ENCODE assay signal across 8 cellular contexts in the genomic region with DNA sequence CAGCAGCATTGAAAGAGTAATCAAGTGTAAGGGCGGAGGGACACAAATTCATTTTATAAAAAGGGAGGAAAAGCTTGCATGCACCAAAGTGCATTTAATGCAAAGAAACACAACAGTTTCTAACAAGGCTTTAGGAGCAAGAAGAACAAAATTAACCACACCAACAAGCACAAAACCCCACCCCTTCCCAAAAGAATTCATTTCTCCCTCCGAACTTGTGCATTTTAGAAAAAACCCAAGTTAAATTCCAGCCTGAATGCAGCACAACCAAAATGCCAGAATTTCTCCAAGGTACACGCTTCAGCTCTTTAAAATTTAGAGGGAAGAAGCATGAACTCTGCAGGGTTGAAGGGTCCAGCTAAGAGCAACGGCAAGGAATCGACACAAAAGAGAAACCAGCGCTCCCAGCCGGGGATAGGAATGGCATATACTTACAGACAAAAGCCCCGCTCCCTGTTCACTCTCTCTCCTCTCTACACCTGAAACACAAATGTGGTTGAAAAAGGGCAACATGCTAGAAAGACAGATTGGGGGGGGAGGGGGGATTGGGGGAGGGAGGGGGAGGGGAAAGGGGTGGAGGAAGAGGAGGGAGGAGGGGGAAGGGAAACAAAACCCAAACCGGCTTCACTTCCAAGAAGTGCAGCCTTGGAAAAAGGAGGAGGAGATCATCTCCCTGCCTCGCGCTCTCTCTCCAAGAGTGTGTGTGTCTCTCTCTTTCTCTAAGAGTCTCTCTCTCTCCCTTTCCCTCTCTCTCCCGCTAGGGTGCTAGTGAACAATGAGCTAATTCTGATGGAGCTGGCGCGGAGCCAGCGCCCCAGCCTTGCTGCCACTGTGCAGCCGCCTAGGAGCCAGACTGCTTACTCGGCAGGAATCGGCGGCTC. TPM values are rescaled to one million over a fixed set of nuclear protein-coding genes. Genes with fewer than 3 reads are reported as not detected.
A peak's percentile ranks its signal among the peaks of the same experiment; 100 is the strongest.
DNase-seq lines count a peak whose midpoint lies in the region; ATAC-seq and TF ChIP-seq lines count a peak whose summit lies in the region.

A gene with protein sequence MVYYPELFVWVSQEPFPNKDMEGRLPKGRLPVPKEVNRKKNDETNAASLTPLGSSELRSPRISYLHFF (minus strand): TSS at position 494 of the 881 bp plus-strand sequence. CDS start 1,422 bp downstream, outside the sequence.

- intact Hi-C loops in prostate gland (cut with DNase I) (loop anchor here (2.0 to 10.0 kb wide), 5 partner anchors 14 to 388 kb away; partner anchors contain the start of gene STARD4), aorta (cut with DNase I) (loop anchor here in 1 of 2 donors (5.0 to 10.0 kb wide), 5 partner anchors 100 to 948 kb away; no protein-coding TSS in a partner anchor)

- peak; percentile 12 for TF ChIP-seq POLR2A in prostate gland (IDR thresholded peaks at IDR 0.05)

- H3K27me3 ChIP-seq in right atrium auricular region (no peaks in the 10 kb centered on the region), prostate gland (replicated peaks; ENCODE audit: insufficient read depth) (no peaks in the 10 kb centered on the region), aorta (ENCODE audit: control insufficient read depth in 1 of 2, insufficient read depth in 2 of 2, low read length in 1 of 2) (no peaks in the 10 kb centered on the region)

- H3K27ac ChIP-seq in angular gyrus (ENCODE audit: low read depth, low read length) (peak within 1 kb of the TSS; percentile 77), right atrium auricular region (peak within 1 kb of the TSS; percentile 88 to 89), prostate gland (peak within 1 kb of the TSS; percentile 76 to 83), aorta (ENCODE audit: low read depth in 1 of 2, low read length in 2 of 2) (peak within 1 kb of the TSS; percentile 74 to 88)

- no peaks in the 10 kb centered on the region for H3K36me3 ChIP-seq in right atrium auricular region
- H3K36me3 ChIP-seq in prostate gland: no peaks in the 10 kb centered on the region
- no peaks in the 10 kb centered on the region for H3K36me3 ChIP-seq in aorta (ENCODE audit: control insufficient read depth in 1 of 2, insufficient read depth in 2 of 2, low read length in 1 of 2)

- TF ChIP-seq CTCF in GM12875 (IDR thresholded peaks at IDR 0.05; ENCODE audit: borderline replicate concordance, insufficient read depth, low read depth, low read length) (peak; percentile 34; the same call in 1 of the 2 replicates), right atrium auricular region (IDR thresholded peaks at IDR 0.05) (no peak), prostate gland (IDR thresholded peaks at IDR 0.05) (peak in 2 of 4 experiments; percentile 48 to 49)

- H3K4me1 ChIP-seq in right atrium auricular region (peaks cover 0 to 28% of the 10 kb centered on the region in 2 donors), prostate gland (replicated peaks) (no peaks in the 10 kb centered on the region), aorta (ENCODE audit: control insufficient read depth in 1 of 2, insufficient read depth in 2 of 2, low read length in 2 of 2) (no peaks in the 10 kb centered on the region)

- under 1% methylated on average over 19 of the region's 19 CpGs for WGBS in prostate gland
- WGBS in aorta, 2 donors: 0 to 1% methylated on average over 18 to 19 of the region's 19 CpGs

- H3K9me3 ChIP-seq in right atrium auricular region (no peaks in the 10 kb centered on the region), prostate gland (no peaks in the 10 kb centered on the region), aorta (ENCODE audit: control insufficient read depth, low read length) (no peaks in the 10 kb centered on the region)

- H3K4me3 ChIP-seq in GM12875 (ENCODE audit: low read depth, low read length) (peak within 1 kb of the TSS; percentile 84), right atrium auricular region (peak within 1 kb of the TSS; percentile 61 to 70), prostate gland (peak within 1 kb of the TSS; percentile 45 to 60), aorta (ENCODE audit: low read length in 2 of 2) (peak within 1 kb of the TSS; percentile 62 to 82)

- DNase-seq in NCI-H1417 (lab: John Stamatoyannopoulos, UW): peak; percentile 68 to 94 (median 90)
- DNase-seq in SW 1271 (lab: John Stamatoyannopoulos, UW): peak; percentile 69 to 89
- peak; percentile 90 for DNase-seq in right atrium auricular region (ENCODE audit: low spot score)
- DNase-seq in prostate gland (ENCODE audit: low spot score): peak; percentile 82
- peak; percentile 94 to 96 for DNase-seq in aorta

- peak; percentile 47 for ATAC-seq in HG02840 (IDR thresholded peaks at IDR 0.05; ENCODE audit: low FRiP score, unreplicated experiment)
- ATAC-seq in aorta (ENCODE audit: low FRiP score): peak; percentile 85

RNA-seq across cellular contexts. Expression of the gene that starts here (rescaled TPM):
- 10 to 100 TPM in 1 of 2 donors, 1 to 10 TPM in 1; 7.2 to 22.9 TPM for total RNA-seq in right atrium auricular region
- 10 to 100 TPM in 1 of 2 donors, 1 to 10 TPM in 1; 7.6 to 28.2 TPM for total RNA-seq in prostate gland
- total RNA-seq in aorta: 10 to 100 TPM; 26.1 to 33.7 TPM
- 10 to 100 TPM in 1 of 2 donors, 1 to 10 TPM in 1; 8.3 to 18.3 TPM for polyA plus RNA-seq in aorta

Comparison
In these comparisons a context has a peak if more than half of its experiments do, and no peak if none do; other contexts are left out.
1. Peak in every context shown above with its lines: DNase-seq, ATAC-seq, H3K4me3 ChIP-seq and H3K27ac ChIP-seq.